Comparison of ENCODE assay signal across 7 cellular contexts in the genomic region with DNA sequence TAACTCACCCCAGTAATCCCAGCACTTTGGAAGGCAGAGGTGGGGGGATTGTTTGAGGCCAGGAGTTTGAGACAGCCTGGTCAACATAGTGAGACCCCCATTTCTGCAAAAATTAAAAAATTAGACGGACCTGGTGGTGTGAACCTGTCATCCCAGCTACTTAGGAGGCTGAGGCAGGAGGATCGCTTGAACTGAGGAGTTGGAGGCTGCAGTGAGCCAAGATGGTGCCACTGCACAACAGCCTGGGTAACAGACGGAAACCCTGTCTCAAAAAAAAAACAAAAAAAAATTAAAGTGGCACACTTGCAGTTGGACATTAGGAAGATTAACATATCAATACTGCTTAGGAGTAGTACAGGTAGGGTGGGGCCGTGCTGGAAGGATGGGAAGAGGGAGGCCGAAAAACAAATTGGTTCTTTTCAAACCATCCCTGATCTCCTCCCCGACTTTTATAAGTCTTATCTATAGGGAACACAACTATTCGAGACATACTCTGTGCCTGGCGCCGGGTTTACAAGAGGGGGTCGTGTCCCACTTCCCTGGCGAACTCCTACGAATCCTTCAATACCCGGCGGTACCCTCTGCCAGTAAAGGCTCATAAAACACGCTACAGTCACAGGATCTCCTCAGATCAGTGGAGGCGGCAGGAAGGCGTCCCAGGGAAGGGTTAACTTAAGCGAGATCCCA. TPM values are rescaled to one million over a fixed set of nuclear protein-coding genes. Genes with fewer than 3 reads are reported as not detected.
DNase-seq lines count a peak whose midpoint lies in the region; ATAC-seq and TF ChIP-seq lines count a peak whose summit lies in the region.

No MANE protein-coding gene starts in this region.

- no peaks in the 10 kb centered on the region for H3K9me3 Mint-ChIP-seq in activated CD8-positive, alpha-beta T cell treated with anti-CD3 and anti-CD28 coated beads for 36 hours
- H3K9me3 Mint-ChIP-seq in stimulated activated naive CD8-positive, alpha-beta T cell treated with anti-CD3 and anti-CD28 coated beads, Interleukin-15, amount 100 ng/mL, for 72 hours = no peaks in the 10 kb centered on the region

- intact Hi-C loops in activated CD8-positive, alpha-beta T cell treated with anti-CD3 and anti-CD28 coated beads for 36 hours (cut with micrococcal nuclease) = no loop called here

- H3K27me3 ChIP-seq in HUES6 (ENCODE audit: control insufficient read depth, insufficient read depth, low read length) = no peaks in the 10 kb centered on the region
- no peaks in the 10 kb centered on the region for H3K27me3 ChIP-seq in iPS DF 6.9 (ENCODE audit: control insufficient read depth, insufficient read depth, low read length)

- H3K4me3 ChIP-seq in HUES6 (ENCODE audit: low read depth, low read length) (peak overlapping the region; percentile 82), iPS DF 6.9 (ENCODE audit: low read length) (peak overlapping the region; percentile 91)

- no peak for ATAC-seq in activated CD8-positive, alpha-beta T cell treated with anti-CD3 and anti-CD28 coated beads for 36 hours
- ATAC-seq in stimulated activated naive CD8-positive, alpha-beta T cell treated with anti-CD3 and anti-CD28 coated beads, Interleukin-15, amount 100 ng/mL, for 72 hours = no peak
- ATAC-seq in GM19035 (IDR thresholded peaks at IDR 0.05; ENCODE audit: unreplicated experiment) (no peak), HG02870 (IDR thresholded peaks at IDR 0.05; ENCODE audit: unreplicated experiment) (no peak)

- H3K36me3 ChIP-seq in HUES6 (ENCODE audit: control insufficient read depth, insufficient read depth, low read length) (peaks cover 11% of the 10 kb centered on the region), iPS DF 6.9 (ENCODE audit: control insufficient read depth, insufficient read depth, low read length) (peaks cover 3% of the 10 kb centered on the region; the same call in 1 of the 2 replicates)

- peak overlapping the region; percentile 88 for H3K9ac ChIP-seq in HUES6 (ENCODE audit: low read length)

- H3K27ac Mint-ChIP-seq in activated CD8-positive, alpha-beta T cell treated with anti-CD3 and anti-CD28 coated beads for 36 hours = peak overlapping the region; percentile 89
- peak overlapping the region; percentile 100 for H3K27ac Mint-ChIP-seq in stimulated activated naive CD8-positive, alpha-beta T cell treated with anti-CD3 and anti-CD28 coated beads, Interleukin-15, amount 100 ng/mL, for 72 hours

- CTCF ChIA-PET in activated CD8-positive, alpha-beta T cell treated with anti-CD3 and anti-CD28 coated beads for 36 hours (lab: Charles Lee) = no interaction called here

- H3K4me1 Mint-ChIP-seq in activated CD8-positive, alpha-beta T cell treated with anti-CD3 and anti-CD28 coated beads for 36 hours (ENCODE audit: low read depth) = peaks cover 18% of the 10 kb centered on the region
- H3K4me1 Mint-ChIP-seq in stimulated activated naive CD8-positive, alpha-beta T cell treated with anti-CD3 and anti-CD28 coated beads, Interleukin-15, amount 100 ng/mL, for 72 hours = peaks cover 19% of the 10 kb centered on the region

- H3K27me3 Mint-ChIP-seq in activated CD8-positive, alpha-beta T cell treated with anti-CD3 and anti-CD28 coated beads for 36 hours = no peaks in the 10 kb centered on the region
- H3K27me3 Mint-ChIP-seq in stimulated activated naive CD8-positive, alpha-beta T cell treated with anti-CD3 and anti-CD28 coated beads, Interleukin-15, amount 100 ng/mL, for 72 hours = no peaks in the 10 kb centered on the region

- H3K27ac ChIP-seq in HUES6 (ENCODE audit: low read depth, low read length) (peak overlapping the region; percentile 98; the same call in 1 of the 2 replicates), iPS DF 6.9 (ENCODE audit: low read length) (no peak overlapping the region)

- POLR2A ChIA-PET in activated CD8-positive, alpha-beta T cell treated with anti-CD3 and anti-CD28 coated beads for 36 hours (lab: Charles Lee) = interaction anchor here (0.8 to 1.4 kb wide), 2 partner anchors 32 to 41 kb away, joined by 3 to 4 read pairs; no protein-coding TSS in a partner anchor

- peaks cover 9% of the 10 kb centered on the region for H3K36me3 Mint-ChIP-seq in activated CD8-positive, alpha-beta T cell treated with anti-CD3 and anti-CD28 coated beads for 36 hours (ENCODE audit: low read depth)

- H3K4me1 ChIP-seq in HUES6 (ENCODE audit: control insufficient read depth, insufficient read depth, low read length) = peaks cover 10% of the 10 kb centered on the region
- no peaks in the 10 kb centered on the region for H3K4me1 ChIP-seq in iPS DF 6.9 (ENCODE audit: control insufficient read depth, insufficient read depth, low read length)

- no peak for TF ChIP-seq CTCF in activated CD8-positive, alpha-beta T cell treated with anti-CD3 and anti-CD28 coated beads for 36 hours (IDR thresholded peaks at IDR 0.05)

- H3K9me3 ChIP-seq in HUES6 (ENCODE audit: control insufficient read depth, insufficient read depth, low read depth, low read length) = no peaks in the 10 kb centered on the region
- H3K9me3 ChIP-seq in iPS DF 6.9 (ENCODE audit: control insufficient read depth, insufficient read depth, low read length) = no peaks in the 10 kb centered on the region

- H3K4me3 Mint-ChIP-seq in activated CD8-positive, alpha-beta T cell treated with anti-CD3 and anti-CD28 coated beads for 36 hours = peak overlapping the region; percentile 89
- H3K4me3 Mint-ChIP-seq in stimulated activated naive CD8-positive, alpha-beta T cell treated with anti-CD3 and anti-CD28 coated beads, Interleukin-15, amount 100 ng/mL, for 72 hours = peak overlapping the region; percentile 87 to 96

- whole genome bisulfite sequencing in iPS DF 6.9 (ENCODE audit: insufficient coverage, insufficient read length) = no CpG with 5 or more reads among the region's 18 CpGs

- DNase-seq in activated CD8-positive, alpha-beta T cell treated with anti-CD3 and anti-CD28 coated beads for 36 hours = no peak
- DNase-seq in iPS DF 6.9 (ENCODE audit: low read depth, low spot score) (no peak), NK-92 (lab: John Stamatoyannopoulos, UW; ENCODE audit: unreplicated experiment) (no peak)
- no peak for DNase-seq in stimulated activated naive CD8-positive, alpha-beta T cell treated with anti-CD3 and anti-CD28 coated beads, Interleukin-15, amount 100 ng/mL, for 72 hours

RNA-seq across cellular contexts. Expression of a gene that starts 0.6 kb away (rescaled TPM):
- total RNA-seq in activated CD8-positive, alpha-beta T cell treated with anti-CD3 and anti-CD28 coated beads for 36 hours = 10 to 100 TPM; 48.6 to 55.3 TPM

RNA-seq across cellular contexts. Expression of a gene that starts 0.9 kb away (rescaled TPM):
- total RNA-seq in activated CD8-positive, alpha-beta T cell treated with anti-CD3 and anti-CD28 coated beads for 36 hours = 10 to 100 TPM in 1 of 2 experiments, 1 to 10 TPM in 1; 9.8 to 10.4 TPM

RNA-seq across cellular contexts. Expression of a gene that starts 8.2 kb away (rescaled TPM):
- total RNA-seq in activated CD8-positive, alpha-beta T cell treated with anti-CD3 and anti-CD28 coated beads for 36 hours = 1 to 10 TPM; 1.9 to 2.1 TPM

RNA-seq across cellular contexts. Expression of a gene that starts 17.1 kb away (rescaled TPM):
- total RNA-seq in activated CD8-positive, alpha-beta T cell treated with anti-CD3 and anti-CD28 coated beads for 36 hours = 10 to 100 TPM in 1 of 2 experiments, 1 to 10 TPM in 1; 9.8 to 10.9 TPM

RNA-seq across cellular contexts. Expression of a gene that starts 17.3 kb away (rescaled TPM):
- total RNA-seq in activated CD8-positive, alpha-beta T cell treated with anti-CD3 and anti-CD28 coated beads for 36 hours = 100 to 1,000 TPM; 456 to 476 TPM
